ENCODE assay signal across 11 cellular contexts in the genomic region with DNA sequence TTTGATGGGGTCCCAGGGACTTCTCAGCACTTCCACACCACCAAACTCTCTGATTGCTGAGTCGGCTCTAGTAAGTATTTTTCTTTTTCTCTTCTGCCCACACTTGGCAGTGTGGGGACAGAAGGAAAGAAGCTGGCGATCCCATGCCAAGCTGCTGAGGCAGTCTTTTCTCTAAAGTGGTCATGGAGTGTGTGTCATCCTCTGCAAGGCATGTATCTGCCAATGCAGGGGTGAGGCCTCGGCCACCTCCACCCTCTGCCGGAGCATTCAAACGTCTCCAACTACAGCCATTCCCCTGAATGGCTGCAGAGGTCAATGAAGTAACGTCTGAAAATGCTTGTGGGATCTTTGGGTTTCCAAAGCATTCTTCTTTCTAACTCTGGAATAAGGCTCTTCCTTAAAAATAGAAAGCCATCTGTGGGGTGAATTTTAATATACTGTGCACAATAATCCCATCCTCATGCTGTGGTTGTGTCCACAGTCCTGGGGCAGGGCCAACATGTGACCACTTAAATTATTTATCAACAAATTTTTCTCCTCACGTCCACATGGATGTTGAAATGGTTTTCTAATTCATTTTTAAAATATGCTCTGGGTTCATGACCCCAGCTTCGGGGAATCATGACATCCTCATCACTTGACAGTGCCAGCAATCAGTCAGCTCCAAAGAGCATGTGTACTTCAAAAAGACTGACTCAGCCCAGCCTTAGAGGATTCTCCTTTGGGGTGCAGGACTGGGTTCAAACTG.
DNase-seq lines count a peak whose midpoint lies in the region; ATAC-seq and TF ChIP-seq lines count a peak whose summit lies in the region.
"Had no signal": no experiment of that assay in that cellular context is flagged by ENCODE, and none has a peak within 500 bp of the region (broad histone marks: within the 10 kb centered on the region; RNA-seq: fewer than 3 reads in every experiment).

No MANE protein-coding gene starts in this region.

- H3K27ac ChIP-seq in suprapubic skin: peak overlapping the region; percentile 48

- H3K4me3 ChIP-seq in astrocyte of the cerebellum (ENCODE audit: low read depth, low read length) (no peak overlapping the region), suprapubic skin (no peak overlapping the region)
- H3K4me3 ChIP-seq: tibial artery had no signal

- H3K4me1 ChIP-seq in suprapubic skin: peaks cover 39% of the 10 kb centered on the region

- H3K4me1 Mint-ChIP-seq in activated CD4-positive, alpha-beta T cell treated with anti-CD3 and anti-CD28 coated beads, Interleukin-2, amount 10 ng/mL, durations not matched to agents 7 days and 5 days: peaks cover 73% of the 10 kb centered on the region
- H3K4me1 Mint-ChIP-seq in activated CD4-positive, alpha-beta T cell treated with anti-CD3 and anti-CD28 coated beads for 36 hours: peaks cover 77% of the 10 kb centered on the region
- H3K4me1 Mint-ChIP-seq in immature natural killer cell: peaks cover 41 to 57% of the 10 kb centered on the region in 2 donors

- no peaks in the 10 kb centered on the region for H3K9me3 ChIP-seq in suprapubic skin
- H3K9me3 ChIP-seq: tibial artery had no signal

- TF ChIP-seq CTCF in astrocyte of the cerebellum (IDR thresholded peaks at IDR 0.05; ENCODE audit: low read depth, low read length, missing control alignments) (peak; percentile 21), suprapubic skin (IDR thresholded peaks at IDR 0.05) (no peak)

- TF ChIP-seq POLR2A in suprapubic skin (IDR thresholded peaks at IDR 0.05): no peak

- no peaks in the 10 kb centered on the region for H3K27me3 ChIP-seq in suprapubic skin
- H3K27me3 ChIP-seq: tibial artery had no signal

- WGBS in suprapubic skin: 31% methylated on average over 8 of the region's 8 CpGs

- H3K27ac Mint-ChIP-seq in activated CD4-positive, alpha-beta T cell treated with anti-CD3 and anti-CD28 coated beads, Interleukin-2, amount 10 ng/mL, durations not matched to agents 7 days and 5 days: peak overlapping the region; percentile 83
- no peak overlapping the region for H3K27ac Mint-ChIP-seq in activated CD4-positive, alpha-beta T cell treated with anti-CD3 and anti-CD28 coated beads for 36 hours
- H3K27ac Mint-ChIP-seq in immature natural killer cell: peak overlapping the region in 4 of 6 donors; percentile 38 to 84 (median 50)
- H3K27ac Mint-ChIP-seq: activated naive CD8-positive, alpha-beta T cell treated with anti-CD3 and anti-CD28 coated beads, Interleukin-2, amount 10 ng/mL, durations not matched to agents 7 days and 5 days had no signal

- TF ChIP-seq EP300 in suprapubic skin (IDR thresholded peaks at IDR 0.05): no peak

- POLR2A ChIA-PET in activated CD4-positive, alpha-beta T cell treated with anti-CD3 and anti-CD28 coated beads, Interleukin-2, amount 10 ng/mL, durations not matched to agents 7 days and 5 days (lab: Charles Lee): no interaction called here
- POLR2A ChIA-PET in activated CD4-positive, alpha-beta T cell treated with anti-CD3 and anti-CD28 coated beads for 36 hours (lab: Charles Lee): no interaction called here

- no peak overlapping the region for H3K4me3 Mint-ChIP-seq in activated CD4-positive, alpha-beta T cell treated with anti-CD3 and anti-CD28 coated beads, Interleukin-2, amount 10 ng/mL, durations not matched to agents 7 days and 5 days
- no peak overlapping the region for H3K4me3 Mint-ChIP-seq in activated CD4-positive, alpha-beta T cell treated with anti-CD3 and anti-CD28 coated beads for 36 hours
- no peak overlapping the region for H3K4me3 Mint-ChIP-seq in immature natural killer cell
- H3K4me3 Mint-ChIP-seq: activated naive CD8-positive, alpha-beta T cell treated with anti-CD3 and anti-CD28 coated beads, Interleukin-2, amount 10 ng/mL, durations not matched to agents 7 days and 5 days had no signal

- CTCF ChIA-PET in activated CD4-positive, alpha-beta T cell treated with anti-CD3 and anti-CD28 coated beads, Interleukin-2, amount 10 ng/mL, durations not matched to agents 7 days and 5 days (lab: Charles Lee): interaction anchor here (0.6 to 2.5 kb wide), 6 partner anchors 8 to 144 kb away, joined by 3 to 9 read pairs (median 3); no protein-coding TSS in a partner anchor
- CTCF ChIA-PET in activated CD4-positive, alpha-beta T cell treated with anti-CD3 and anti-CD28 coated beads for 36 hours (lab: Charles Lee): interaction anchor here (0.6 to 1.1 kb wide), 4 partner anchors 13 to 120 kb away, joined by 3 to 4 read pairs (median 4); no protein-coding TSS in a partner anchor

- no peaks in the 10 kb centered on the region for H3K36me3 ChIP-seq in suprapubic skin
- H3K36me3 ChIP-seq: tibial artery had no signal

- intact Hi-C loops in activated CD4-positive, alpha-beta T cell treated with anti-CD3 and anti-CD28 coated beads for 36 hours (cut with DNase I, micrococcal nuclease): no loop called here

- H3K36me3 Mint-ChIP-seq in activated CD4-positive, alpha-beta T cell treated with anti-CD3 and anti-CD28 coated beads, Interleukin-2, amount 10 ng/mL, durations not matched to agents 7 days and 5 days (ENCODE audit: low read depth): peaks cover 16% of the 10 kb centered on the region
- H3K36me3 Mint-ChIP-seq in activated CD4-positive, alpha-beta T cell treated with anti-CD3 and anti-CD28 coated beads for 36 hours (ENCODE audit: low read depth): peaks cover 7% of the 10 kb centered on the region
- H3K36me3 Mint-ChIP-seq in immature natural killer cell: no peaks in the 10 kb centered on the region
- H3K36me3 Mint-ChIP-seq: activated naive CD8-positive, alpha-beta T cell treated with anti-CD3 and anti-CD28 coated beads, Interleukin-2, amount 10 ng/mL, durations not matched to agents 7 days and 5 days had no signal

- in situ Hi-C loops in astrocyte of the cerebellum (cut with HindIII; ENCODE audit: low sequenced_read_pairs): no loop called here

- H3K27me3 Mint-ChIP-seq in activated CD4-positive, alpha-beta T cell treated with anti-CD3 and anti-CD28 coated beads, Interleukin-2, amount 10 ng/mL, durations not matched to agents 7 days and 5 days: no peaks in the 10 kb centered on the region
- H3K27me3 Mint-ChIP-seq in activated CD4-positive, alpha-beta T cell treated with anti-CD3 and anti-CD28 coated beads for 36 hours: no peaks in the 10 kb centered on the region
- peaks cover 0 to 5% (median 4%) of the 10 kb centered on the region in 3 donors for H3K27me3 Mint-ChIP-seq in immature natural killer cell (ENCODE audit: low read depth in 3 of 3)
- H3K27me3 Mint-ChIP-seq: activated naive CD8-positive, alpha-beta T cell treated with anti-CD3 and anti-CD28 coated beads, Interleukin-2, amount 10 ng/mL, durations not matched to agents 7 days and 5 days had no signal

- no peak for DNase-seq in activated CD4-positive, alpha-beta T cell treated with anti-CD3 and anti-CD28 coated beads, Interleukin-2, amount 10 ng/mL, durations not matched to agents 7 days and 5 days
- DNase-seq in activated CD4-positive, alpha-beta T cell treated with anti-CD3 and anti-CD28 coated beads for 36 hours: no peak
- DNase-seq in astrocyte of the cerebellum (ENCODE audit: low read depth) (peak; percentile 93), immature natural killer cell (no peak), suprapubic skin (ENCODE audit: low spot score in 2 of 2) (no peak)
- no peak for DNase-seq in activated CD4-positive, CD25-positive, alpha-beta regulatory T cell treated with anti-CD3 and anti-CD28 coated beads, Interleukin-2, amount 50 U/mL, for 72 hours
- DNase-seq: activated naive CD8-positive, alpha-beta T cell treated with anti-CD3 and anti-CD28 coated beads, Interleukin-2, amount 10 ng/mL, durations not matched to agents 7 days and 5 days; NCI-H1930 had no signal

- H3K9me3 Mint-ChIP-seq in activated CD4-positive, alpha-beta T cell treated with anti-CD3 and anti-CD28 coated beads, Interleukin-2, amount 10 ng/mL, durations not matched to agents 7 days and 5 days: peaks cover 3% of the 10 kb centered on the region
- H3K9me3 Mint-ChIP-seq in activated CD4-positive, alpha-beta T cell treated with anti-CD3 and anti-CD28 coated beads for 36 hours (ENCODE audit: low read depth): peaks cover 2% of the 10 kb centered on the region
- H3K9me3 Mint-ChIP-seq in immature natural killer cell: no peaks in the 10 kb centered on the region
- H3K9me3 Mint-ChIP-seq: activated naive CD8-positive, alpha-beta T cell treated with anti-CD3 and anti-CD28 coated beads, Interleukin-2, amount 10 ng/mL, durations not matched to agents 7 days and 5 days had no signal

- ATAC-seq in activated CD4-positive, alpha-beta T cell treated with anti-CD3 and anti-CD28 coated beads for 36 hours: no peak
- no peak for ATAC-seq in GM21619 (IDR thresholded peaks at IDR 0.05; ENCODE audit: unreplicated experiment)
- no peak for ATAC-seq in GM19023 (IDR thresholded peaks at IDR 0.05; ENCODE audit: unreplicated experiment)
